In genomic region chr17:28967240-28968135, GRCh38 we compare ENCODE assay signal across 13 cellular contexts. TPM values are rescaled to one million over a fixed set of nuclear protein-coding genes. Genes with fewer than 3 reads are reported as not detected.
DNase-seq lines count a peak whose midpoint lies in the region; ATAC-seq and TF ChIP-seq lines count a peak whose summit lies in the region.
"Had no signal": no experiment of that assay in that cellular context is flagged by ENCODE, and none has a peak within 500 bp of the region (broad histone marks: within the 10 kb centered on the region; RNA-seq: fewer than 3 reads in every experiment).

No MANE protein-coding gene starts in this region.

- no peak for TF ChIP-seq CTCF in HL-60 (IDR thresholded peaks at IDR 0.05; ENCODE audit: insufficient read depth, low read length)

- no peak overlapping the region for H3K4me3 ChIP-seq in HL-60 (replicated peaks; ENCODE audit: insufficient read depth, low read length)
- H3K4me3 ChIP-seq: heart left ventricle, upper lobe of left lung had no signal

- H3K27me3 ChIP-seq in HL-60 (ENCODE audit: insufficient read depth, poor library complexity, severe bottlenecking), result no peaks in the 10 kb centered on the region

- no peak for ATAC-seq in HG02885 (IDR thresholded peaks at IDR 0.05; ENCODE audit: poor library complexity, unreplicated experiment)
- no peak for ATAC-seq in HG03520 (IDR thresholded peaks at IDR 0.05; ENCODE audit: unreplicated experiment)
- ATAC-seq: activated naive CD8-positive, alpha-beta T cell treated with anti-CD3 and anti-CD28 coated beads, Interleukin-2, amount 50 U/mL, for 24 hours had no signal

- H3K27ac ChIP-seq in HL-60 (replicated peaks), result peak overlapping the region; percentile 21

- DNase-seq in Ammon's horn (ENCODE audit: low spot score) (peak; percentile 65), HL-60 (ENCODE audit: low read depth in 1 of 2, low spot score in 1 of 2) (peak in 1 of 2 experiments; percentile 74), SKM-1 treated with dmso at 0.1 percent for 144 hours (lab: John Stamatoyannopoulos, UW; ENCODE audit: unreplicated experiment) (peak; percentile 73), left kidney (ENCODE audit: low read depth, low spot score) (peak; percentile 69), HT-29 (ENCODE audit: low spot score) (no peak), globus pallidus (ENCODE audit: low spot score) (no peak)
- DNase-seq: activated naive CD8-positive, alpha-beta T cell treated with anti-CD3 and anti-CD28 coated beads, Interleukin-2, amount 50 U/mL, for 24 hours; NCI-H526; upper lobe of left lung had no signal

RNA-seq across cellular contexts. Expression of gene PHF12, which starts 16.2 kb away (rescaled TPM):
- 32.0 and 34.7 TPM in 2 replicates for total RNA-seq in HT-29 (2014; rRNA removed; shearing (Covaris generic))

RNA-seq across cellular contexts. Expression of gene SEZ6, which starts 38.3 kb away (rescaled TPM):
- 0.05 TPM in 1 of 2 replicates, not detected in the other for total RNA-seq in HT-29 (2014; rRNA removed; shearing (Covaris generic))
- total RNA-seq: T-helper 1 cell treated with Interleukin-12 subunit alpha and Interleukin-12 subunit beta and Interleukin-4 antibody, amounts not matched to agents 30 ng/mL and 1 ng/mL, for 36 hours had no signal

Comparison
In these comparisons a context has a peak if more than half of its experiments do, and no peak if none do; other contexts are left out.
1. DNase-seq: peak in Ammon's horn (single experiment), SKM-1 treated with dmso at 0.1 percent for 144 hours (single experiment) and left kidney (single experiment); none in HT-29 (single experiment) and globus pallidus (single experiment).